Comparison of ENCODE assay signal across 1 cellular context in genomic region chr6:28809947-28810654, GRCh38.
TF ChIP-seq lines count a peak whose summit lies in the region.

No MANE protein-coding gene starts in this region.

TF ChIP-seq in K562, 482 proteins besides CTCF, POLR2A, EP300 and RAD21 (continued from another document and continues in another):
- TF ChIP-seq, protein P1, sequence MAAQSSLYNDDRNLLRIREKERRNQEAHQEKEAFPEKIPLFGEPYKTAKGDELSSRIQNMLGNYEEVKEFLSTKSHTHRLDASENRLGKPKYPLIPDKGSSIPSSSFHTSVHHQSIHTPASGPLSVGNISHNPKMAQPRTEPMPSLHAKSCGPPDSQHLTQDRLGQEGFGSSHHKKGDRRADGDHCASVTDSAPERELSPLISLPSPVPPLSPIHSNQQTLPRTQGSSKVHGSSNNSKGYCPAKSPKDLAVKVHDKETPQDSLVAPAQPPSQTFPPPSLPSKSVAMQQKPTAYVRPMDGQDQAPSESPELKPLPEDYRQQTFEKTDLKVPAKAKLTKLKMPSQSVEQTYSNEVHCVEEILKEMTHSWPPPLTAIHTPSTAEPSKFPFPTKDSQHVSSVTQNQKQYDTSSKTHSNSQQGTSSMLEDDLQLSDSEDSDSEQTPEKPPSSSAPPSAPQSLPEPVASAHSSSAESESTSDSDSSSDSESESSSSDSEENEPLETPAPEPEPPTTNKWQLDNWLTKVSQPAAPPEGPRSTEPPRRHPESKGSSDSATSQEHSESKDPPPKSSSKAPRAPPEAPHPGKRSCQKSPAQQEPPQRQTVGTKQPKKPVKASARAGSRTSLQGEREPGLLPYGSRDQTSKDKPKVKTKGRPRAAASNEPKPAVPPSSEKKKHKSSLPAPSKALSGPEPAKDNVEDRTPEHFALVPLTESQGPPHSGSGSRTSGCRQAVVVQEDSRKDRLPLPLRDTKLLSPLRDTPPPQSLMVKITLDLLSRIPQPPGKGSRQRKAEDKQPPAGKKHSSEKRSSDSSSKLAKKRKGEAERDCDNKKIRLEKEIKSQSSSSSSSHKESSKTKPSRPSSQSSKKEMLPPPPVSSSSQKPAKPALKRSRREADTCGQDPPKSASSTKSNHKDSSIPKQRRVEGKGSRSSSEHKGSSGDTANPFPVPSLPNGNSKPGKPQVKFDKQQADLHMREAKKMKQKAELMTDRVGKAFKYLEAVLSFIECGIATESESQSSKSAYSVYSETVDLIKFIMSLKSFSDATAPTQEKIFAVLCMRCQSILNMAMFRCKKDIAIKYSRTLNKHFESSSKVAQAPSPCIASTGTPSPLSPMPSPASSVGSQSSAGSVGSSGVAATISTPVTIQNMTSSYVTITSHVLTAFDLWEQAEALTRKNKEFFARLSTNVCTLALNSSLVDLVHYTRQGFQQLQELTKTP (IDR thresholded peaks at IDR 0.05; ENCODE audit: low read depth in 1 of 2, partially characterized antibody in 2 of 2), result peak; percentile 40 to 43
- peak; percentile 43; the same call in 1 of the 2 replicates for TF ChIP-seq EP400 (IDR thresholded peaks at IDR 0.05)
- TF ChIP-seq SAP30 (IDR thresholded peaks at IDR 0.05; ENCODE audit: borderline replicate concordance, insufficient read depth, low read depth, low read length, poor library complexity, severe bottlenecking), result peak; percentile 78
- TF ChIP-seq FOXP1 (CRISPR knock-in tag; IDR thresholded peaks at IDR 0.05), result 0 out of 2 replicates have a peak, but pooled peaks have one; percentile 20
- TF ChIP-seq ARID2 (IDR thresholded peaks at IDR 0.05), result peak; percentile 89; the same call in 1 of the 2 replicates
- peak; percentile 84 for TF ChIP-seq DACH1 (IDR thresholded peaks at IDR 0.05; ENCODE audit: partially characterized antibody)
- TF ChIP-seq HLTF (IDR thresholded peaks at IDR 0.05), result peak; percentile 73; the same call in 1 of the 2 replicates
- TF ChIP-seq, protein P2, sequence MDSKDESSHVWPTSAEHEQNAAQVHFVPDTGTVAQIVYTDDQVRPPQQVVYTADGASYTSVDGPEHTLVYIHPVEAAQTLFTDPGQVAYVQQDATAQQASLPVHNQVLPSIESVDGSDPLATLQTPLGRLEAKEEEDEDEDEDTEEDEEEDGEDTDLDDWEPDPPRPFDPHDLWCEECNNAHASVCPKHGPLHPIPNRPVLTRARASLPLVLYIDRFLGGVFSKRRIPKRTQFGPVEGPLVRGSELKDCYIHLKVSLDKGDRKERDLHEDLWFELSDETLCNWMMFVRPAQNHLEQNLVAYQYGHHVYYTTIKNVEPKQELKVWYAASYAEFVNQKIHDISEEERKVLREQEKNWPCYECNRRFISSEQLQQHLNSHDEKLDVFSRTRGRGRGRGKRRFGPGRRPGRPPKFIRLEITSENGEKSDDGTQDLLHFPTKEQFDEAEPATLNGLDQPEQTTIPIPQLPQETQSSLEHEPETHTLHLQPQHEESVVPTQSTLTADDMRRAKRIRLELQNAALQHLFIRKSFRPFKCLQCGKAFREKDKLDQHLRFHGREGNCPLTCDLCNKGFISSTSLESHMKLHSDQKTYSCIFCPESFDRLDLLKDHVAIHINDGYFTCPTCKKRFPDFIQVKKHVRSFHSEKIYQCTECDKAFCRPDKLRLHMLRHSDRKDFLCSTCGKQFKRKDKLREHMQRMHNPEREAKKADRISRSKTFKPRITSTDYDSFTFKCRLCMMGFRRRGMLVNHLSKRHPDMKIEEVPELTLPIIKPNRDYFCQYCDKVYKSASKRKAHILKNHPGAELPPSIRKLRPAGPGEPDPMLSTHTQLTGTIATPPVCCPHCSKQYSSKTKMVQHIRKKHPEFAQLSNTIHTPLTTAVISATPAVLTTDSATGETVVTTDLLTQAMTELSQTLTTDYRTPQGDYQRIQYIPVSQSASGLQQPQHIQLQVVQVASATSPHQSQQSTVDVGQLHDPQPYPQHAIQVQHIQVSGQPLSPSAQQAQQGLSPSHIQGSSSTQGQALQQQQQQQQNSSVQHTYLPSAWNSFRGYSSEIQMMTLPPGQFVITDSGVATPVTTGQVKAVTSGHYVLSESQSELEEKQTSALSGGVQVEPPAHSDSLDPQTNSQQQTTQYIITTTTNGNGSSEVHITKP (IDR thresholded peaks at IDR 0.05; ENCODE audit: partially characterized antibody), result peak; percentile 69
- no peak; the same call in 1 of the 2 replicates for TF ChIP-seq MYC (IDR thresholded peaks at IDR 0.05; ENCODE audit: low read depth, low read length)
- no peak for TF ChIP-seq MYC (CRISPR knock-in tag; IDR thresholded peaks at IDR 0.05; ENCODE audit: borderline replicate concordance, low read depth)
- no peak for TF ChIP-seq ZNF785 (CRISPR knock-in tag; IDR thresholded peaks at IDR 0.05)
- TF ChIP-seq ZBTB11 (CRISPR knock-in tag; IDR thresholded peaks at IDR 0.05), result 0 out of 6 replicates have a peak, but pooled peaks of 1 of the 3 experiments have one; percentile 11
- TF ChIP-seq ELF1 (tag; IDR thresholded peaks at IDR 0.05), result peak; percentile 33; the same call in 1 of the 2 replicates
- TF ChIP-seq PREB (CRISPR knock-in tag; IDR thresholded peaks at IDR 0.05), result no peak
- TF ChIP-seq MTA3 (IDR thresholded peaks at IDR 0.05; ENCODE audit: borderline replicate concordance), result 0 out of 2 replicates have a peak, but pooled peaks have one; percentile 11
- peak; percentile 25 to 82; a peak in 2 of 4 replicates for TF ChIP-seq ARNT (IDR thresholded peaks at IDR 0.05)
- no peak for TF ChIP-seq PRMT5 (CRISPR knock-in tag; IDR thresholded peaks at IDR 0.05)
- no peak for TF ChIP-seq ZNF239 (CRISPR knock-in tag; IDR thresholded peaks at IDR 0.05)
- peak; percentile 83 for TF ChIP-seq BRD9 (IDR thresholded peaks at IDR 0.05; ENCODE audit: low read depth, partially characterized antibody)
- TF ChIP-seq ZBTB17 (CRISPR knock-in tag; IDR thresholded peaks at IDR 0.05), result no peak
- peak; percentile 2 for TF ChIP-seq TBP (optimal IDR thresholded peaks at IDR 0.05; ENCODE audit: low read depth, low read length)
- TF ChIP-seq NCOA1 (IDR thresholded peaks at IDR 0.05; ENCODE audit: low read depth), result no peak
- TF ChIP-seq KDM1A (IDR thresholded peaks at IDR 0.05), result peak; percentile 48 to 59; a peak in 3 of 4 replicates
- TF ChIP-seq SETDB1 (IDR thresholded peaks at IDR 0.05; ENCODE audit: low read length), result peak; percentile 36
- TF ChIP-seq KDM4B (IDR thresholded peaks at IDR 0.05; ENCODE audit: borderline replicate concordance in 2 of 2, low read depth in 1 of 2), result no peak
- TF ChIP-seq EWSR1 (IDR thresholded peaks at IDR 0.05; ENCODE audit: borderline replicate concordance, low read depth, partially characterized antibody), result no peak
- TF ChIP-seq ZNF511 (CRISPR knock-in tag; IDR thresholded peaks at IDR 0.05), result peak; percentile 38; the same call in 1 of the 2 replicates
- TF ChIP-seq CREB3 (tag; conservative IDR thresholded peaks at IDR 0.05; ENCODE audit: low read depth), result no peak
- no peak for TF ChIP-seq ARID3B (CRISPR knock-in tag; IDR thresholded peaks at IDR 0.05; ENCODE audit: borderline replicate concordance)
- no peak for TF ChIP-seq CHD2 (IDR thresholded peaks at IDR 0.05; ENCODE audit: low read depth, low read length)
- no peak for TF ChIP-seq ZNF217 (CRISPR knock-in tag; IDR thresholded peaks at IDR 0.05)
- peak; percentile 31; the same call in 1 of the 2 replicates for TF ChIP-seq ZEB2 (IDR thresholded peaks at IDR 0.05)
- TF ChIP-seq SMARCE1 (IDR thresholded peaks at IDR 0.05), result peak; percentile 26; the same call in 1 of the 2 replicates
- no peak for TF ChIP-seq MECOM (CRISPR knock-in tag; IDR thresholded peaks at IDR 0.05)
- TF ChIP-seq ASH1L (IDR thresholded peaks at IDR 0.05; ENCODE audit: borderline replicate concordance, low read depth, partially characterized antibody), result no peak
- TF ChIP-seq ZNF311 (CRISPR knock-in tag; IDR thresholded peaks at IDR 0.05), result no peak
- TF ChIP-seq NFATC3 (IDR thresholded peaks at IDR 0.05), result no peak; the same call in 1 of the 2 replicates
- no peak for TF ChIP-seq KLF16 (IDR thresholded peaks at IDR 0.05)
- TF ChIP-seq TAL1 (IDR thresholded peaks at IDR 0.05), result 0 out of 2 replicates have a peak, but pooled peaks have one; percentile 17
- TF ChIP-seq, protein P3, sequence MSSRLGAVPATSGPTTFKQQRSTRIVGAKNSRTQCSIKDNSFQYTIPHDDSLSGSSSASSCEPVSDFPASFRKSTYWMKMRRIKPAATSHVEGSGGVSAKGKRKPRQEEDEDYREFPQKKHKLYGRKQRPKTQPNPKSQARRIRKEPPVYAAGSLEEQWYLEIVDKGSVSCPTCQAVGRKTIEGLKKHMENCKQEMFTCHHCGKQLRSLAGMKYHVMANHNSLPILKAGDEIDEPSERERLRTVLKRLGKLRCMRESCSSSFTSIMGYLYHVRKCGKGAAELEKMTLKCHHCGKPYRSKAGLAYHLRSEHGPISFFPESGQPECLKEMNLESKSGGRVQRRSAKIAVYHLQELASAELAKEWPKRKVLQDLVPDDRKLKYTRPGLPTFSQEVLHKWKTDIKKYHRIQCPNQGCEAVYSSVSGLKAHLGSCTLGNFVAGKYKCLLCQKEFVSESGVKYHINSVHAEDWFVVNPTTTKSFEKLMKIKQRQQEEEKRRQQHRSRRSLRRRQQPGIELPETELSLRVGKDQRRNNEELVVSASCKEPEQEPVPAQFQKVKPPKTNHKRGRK (tag; IDR thresholded peaks at IDR 0.05), result no peak
- 0 out of 2 replicates have a peak, but pooled peaks have one; percentile 4 for TF ChIP-seq ZNF384 (IDR thresholded peaks at IDR 0.05; ENCODE audit: low read depth, low read length)
- TF ChIP-seq BRF2 (IDR thresholded peaks at IDR 0.05; ENCODE audit: borderline replicate concordance, insufficient read depth, insufficient read length), result no peak
- no peak for TF ChIP-seq NCOA2 (IDR thresholded peaks at IDR 0.05; ENCODE audit: partially characterized antibody in 2 of 2)
- TF ChIP-seq RBBP5 (IDR thresholded peaks at IDR 0.05; ENCODE audit: borderline replicate concordance, insufficient read depth, low read length, poor library complexity, severe bottlenecking), result peak; percentile 70
- no peak for TF ChIP-seq ZNF232 (CRISPR knock-in tag; IDR thresholded peaks at IDR 0.05)
- no peak for TF ChIP-seq TAF15 (IDR thresholded peaks at IDR 0.05; ENCODE audit: low read depth, low read length)
- TF ChIP-seq CTBP1 (IDR thresholded peaks at IDR 0.05; ENCODE audit: borderline replicate concordance), result peak; percentile 90
